In genomic region chr2:36393738-36394256, GRCh38 we compare ENCODE assay signal across 23 cellular contexts. TPM values are rescaled to one million over a fixed set of nuclear protein-coding genes. Genes with fewer than 3 reads are reported as not detected.
DNase-seq lines count a peak whose midpoint lies in the region; ATAC-seq and TF ChIP-seq lines count a peak whose summit lies in the region.
"Had no signal": no experiment of that assay in that cellular context is flagged by ENCODE, and none has a peak within 500 bp of the region (broad histone marks: within the 10 kb centered on the region; RNA-seq: fewer than 3 reads in every experiment).

No MANE protein-coding gene starts in this region.

- H4K8ac ChIP-seq in IMR-90 (ENCODE audit: low read depth in 2 of 2, low read length in 2 of 2): peak overlapping the region in 1 of 2 experiments; percentile 20; a peak in 1 of 4 replicates

- no peak overlapping the region for H4K5ac ChIP-seq in IMR-90 (ENCODE audit: low read depth, low read length)

- H2AK5ac ChIP-seq in IMR-90 (ENCODE audit: low read depth, low read length): peak overlapping the region; percentile 71; the same call in 1 of the 2 replicates

- H2AK9ac ChIP-seq in IMR-90 (replicated peaks; ENCODE audit: low read depth, low read length, poor library complexity): no peak overlapping the region

- no TSS peak for BruUV-seq in IMR-90 (replicated peaks; lab: Mats Ljungman, UMichigan)

- no peak overlapping the region for H2BK20ac ChIP-seq in IMR-90 (ENCODE audit: low read depth, low read length)

- no peak overlapping the region for H2BK120ac ChIP-seq in IMR-90 (ENCODE audit: low read depth, low read length)

- peaks cover 0 to 4% (median 4%) of the 10 kb centered on the region in 3 donors for H3K36me3 Mint-ChIP-seq in immature natural killer cell
- H3K36me3 Mint-ChIP-seq: activated naive CD4-positive, alpha-beta T cell treated with anti-CD3 and anti-CD28 coated beads, Interleukin-2, amount 50 U/mL, for 24 hours; CD4-positive, CD25-positive, alpha-beta regulatory T cell; stimulated activated effector memory CD8-positive, alpha-beta T cell treated with anti-CD3 and anti-CD28 coated beads, Interleukin-12 subunit alpha, Interleukin-12 subunit beta, amount 100 ng/mL, for 72 hours had no signal

- no peak overlapping the region for H2AFZ ChIP-seq in IMR-90 (replicated peaks; ENCODE audit: low read length, poor library complexity)
- H2AFZ ChIP-seq in osteoblast (ENCODE audit: low read length): no peak overlapping the region

- no peak for TF ChIP-seq CTCF in IMR-90 (conservative IDR thresholded peaks at IDR 0.05; ENCODE audit: low read depth, low read length)
- no peak for TF ChIP-seq CTCF in osteoblast (IDR thresholded peaks at IDR 0.05; ENCODE audit: extremely low read depth, low read depth, low read length)

- WGBS in IMR-90 (ENCODE audit: extremely low coverage in 2 of 2, insufficient read length in 1 of 2), 2 experiments: 90% methylated on average over 4 of the region's 4 CpGs; no CpG with 5 or more reads in 1 of the 2 experiments

- H3K4me3 ChIP-seq in IMR-90 (ENCODE audit: insufficient read depth, low read depth, low read length) (no peak overlapping the region), osteoblast (ENCODE audit: insufficient read depth, low read length) (no peak overlapping the region)
- H3K4me3 ChIP-seq: cardiac muscle cell, dorsolateral prefrontal cortex, pancreas, spleen had no signal

- DNase-seq in EH (ENCODE audit: low read depth) (peak; percentile 59), IMR-90 (no peak), dermis blood vessel endothelial cell (peak; percentile 66), osteoblast (ENCODE audit: insufficient read length, low spot score, missing footprints) (no peak), immature natural killer cell (no peak)
- DNase-seq in activated T-cell treated with anti-CD3 and anti-CD28 coated beads, Interleukin-2, amount 50 U/mL, for 1 hour: no peak
- DNase-seq: CD4-positive, CD25-positive, alpha-beta regulatory T cell; dorsolateral prefrontal cortex; GOT3; Kasumi-1; NCI-H1092; NCI-H187 treated with DMSO at 0.1 percent for 48 hours; NCI-H2227 treated with DMSO at 0.1 percent for 48 hours; NCI-H69; pancreas; spleen; stimulated activated CD4-positive, alpha-beta T cell treated with anti-CD3 and anti-CD28 coated beads, Interleukin-2, amount 100 ng/mL, for 48 hours; substantia nigra; WERI-Rb-1 had no signal

- peak overlapping the region; percentile 22 for H3K23ac ChIP-seq in IMR-90 (ENCODE audit: low read depth, low read length)

- H3K27ac ChIP-seq in IMR-90 (ENCODE audit: insufficient read depth, low read length) (peak overlapping the region; percentile 18; the same call in 1 of the 2 replicates), osteoblast (ENCODE audit: low read depth, low read length) (peak overlapping the region; percentile 18)
- H3K27ac ChIP-seq: cardiac muscle cell, dorsolateral prefrontal cortex, pancreas, spleen, WERI-Rb-1 had no signal

- intact Hi-C loops in IMR-90 (cut with micrococcal nuclease): no loop called here

- no peak overlapping the region for H4K91ac ChIP-seq in IMR-90 (ENCODE audit: insufficient read depth, low read depth, low read length)

- H3K79me2 ChIP-seq in osteoblast (ENCODE audit: insufficient read depth, low read length): peaks cover 97% of the 10 kb centered on the region

- no peak for TF ChIP-seq RAD21 in IMR-90 (IDR thresholded peaks at IDR 0.05; ENCODE audit: low read length)

- H3K9me3 Mint-ChIP-seq in immature natural killer cell: no peaks in the 10 kb centered on the region
- H3K9me3 Mint-ChIP-seq: activated naive CD4-positive, alpha-beta T cell treated with anti-CD3 and anti-CD28 coated beads, Interleukin-2, amount 50 U/mL, for 24 hours; CD4-positive, CD25-positive, alpha-beta regulatory T cell; stimulated activated effector memory CD8-positive, alpha-beta T cell treated with anti-CD3 and anti-CD28 coated beads, Interleukin-12 subunit alpha, Interleukin-12 subunit beta, amount 100 ng/mL, for 72 hours had no signal

- H4K20me1 ChIP-seq in IMR-90 (ENCODE audit: insufficient read depth, low read length) (peaks cover 69% of the 10 kb centered on the region), osteoblast (ENCODE audit: insufficient read depth, low read length) (peaks cover 62% of the 10 kb centered on the region)

- CTCF ChIA-PET in IMR-90 (lab: Yijun Ruan, JAX): no interaction called here

- H3K14ac ChIP-seq in IMR-90 (replicated peaks; ENCODE audit: low read depth, low read length): peak overlapping the region; percentile 12; the same call in 1 of the 2 replicates

- H3K4ac ChIP-seq in IMR-90 (ENCODE audit: low read depth, low read length): no peak overlapping the region; the same call in 1 of the 2 replicates

- TF ChIP-seq POLR2A in IMR-90 (IDR thresholded peaks at IDR 0.05; ENCODE audit: low read depth, low read length): no peak

- H3K4me1 ChIP-seq in IMR-90 (ENCODE audit: control insufficient read depth, insufficient read depth, low read length): peaks cover 27% of the 10 kb centered on the region
- peaks cover 51% of the 10 kb centered on the region for H3K4me1 ChIP-seq in osteoblast (ENCODE audit: insufficient read depth, low read length)
- H3K4me1 ChIP-seq: pancreas had no signal

- no peak overlapping the region for H3K4me2 ChIP-seq in IMR-90 (ENCODE audit: low read depth, low read length)
- no peak overlapping the region for H3K4me2 ChIP-seq in osteoblast (ENCODE audit: insufficient read depth, low read length)

- dilution Hi-C loops in IMR-90 (cut with HindIII; ENCODE audit: low sequenced_read_pairs, unreplicated experiment): no loop called here

- no peak overlapping the region; the same call in 1 of the 2 replicates for H3K56ac ChIP-seq in IMR-90 (ENCODE audit: extremely low read depth, insufficient read depth, low read length)

- no peak overlapping the region for H3K18ac ChIP-seq in IMR-90 (ENCODE audit: low read depth, low read length)

- no peak overlapping the region for H3K27ac Mint-ChIP-seq in immature natural killer cell
- H3K27ac Mint-ChIP-seq: activated naive CD4-positive, alpha-beta T cell treated with anti-CD3 and anti-CD28 coated beads, Interleukin-2, amount 50 U/mL, for 24 hours; stimulated activated effector memory CD8-positive, alpha-beta T cell treated with anti-CD3 and anti-CD28 coated beads, Interleukin-12 subunit alpha, Interleukin-12 subunit beta, amount 100 ng/mL, for 72 hours had no signal

- peaks cover 18 to 62% of the 10 kb centered on the region in 2 experiments for H3K79me1 ChIP-seq in IMR-90 (ENCODE audit: low read depth in 1 of 2, low read length in 2 of 2)

- H3K36me3 ChIP-seq in IMR-90 (ENCODE audit: control insufficient read depth, insufficient read depth, low read length): peaks cover 11% of the 10 kb centered on the region
- H3K36me3 ChIP-seq in osteoblast (ENCODE audit: insufficient read depth, low read length): peaks cover 58% of the 10 kb centered on the region
- H3K36me3 ChIP-seq: cardiac muscle cell, pancreas, WERI-Rb-1 had no signal

- H3K9me3 ChIP-seq in IMR-90 (ENCODE audit: control insufficient read depth, insufficient read depth, low read length) (no peaks in the 10 kb centered on the region), osteoblast (ENCODE audit: low read depth, low read length) (no peaks in the 10 kb centered on the region)
- H3K9me3 ChIP-seq: pancreas, spleen had no signal

- no peak overlapping the region for H2BK15ac ChIP-seq in IMR-90 (ENCODE audit: low read depth, low read length)

- POLR2A ChIA-PET in IMR-90 (lab: Charles Lee; ENCODE audit: unreplicated experiment): no interaction called here

- H3K9ac ChIP-seq in IMR-90 (ENCODE audit: low read depth, low read length): no peak overlapping the region

- ATAC-seq in IMR-90 (ENCODE audit: low read depth) (no peak), GM19023 (IDR thresholded peaks at IDR 0.05; ENCODE audit: unreplicated experiment) (no peak)
- ATAC-seq: pancreas; stimulated activated effector memory CD8-positive, alpha-beta T cell treated with anti-CD3 and anti-CD28 coated beads, Interleukin-12 subunit alpha, Interleukin-12 subunit beta, amount 100 ng/mL, for 72 hours had no signal

- no peak overlapping the region for H3K4me3 Mint-ChIP-seq in immature natural killer cell
- H3K4me3 Mint-ChIP-seq: activated naive CD4-positive, alpha-beta T cell treated with anti-CD3 and anti-CD28 coated beads, Interleukin-2, amount 50 U/mL, for 24 hours; CD4-positive, CD25-positive, alpha-beta regulatory T cell; stimulated activated effector memory CD8-positive, alpha-beta T cell treated with anti-CD3 and anti-CD28 coated beads, Interleukin-12 subunit alpha, Interleukin-12 subunit beta, amount 100 ng/mL, for 72 hours had no signal

- H3K9me1 ChIP-seq in IMR-90 (ENCODE audit: insufficient read depth, low read length): peaks cover 33% of the 10 kb centered on the region

- no peaks in the 10 kb centered on the region for H3K27me3 Mint-ChIP-seq in immature natural killer cell (ENCODE audit: low read depth in 3 of 3)
- H3K27me3 Mint-ChIP-seq: CD4-positive, CD25-positive, alpha-beta regulatory T cell had no signal

- H3K4me1 Mint-ChIP-seq in immature natural killer cell: no peaks in the 10 kb centered on the region
- H3K4me1 Mint-ChIP-seq: activated naive CD4-positive, alpha-beta T cell treated with anti-CD3 and anti-CD28 coated beads, Interleukin-2, amount 50 U/mL, for 24 hours; CD4-positive, CD25-positive, alpha-beta regulatory T cell had no signal

- H2BK5ac ChIP-seq in IMR-90 (ENCODE audit: low read depth, low read length, poor library complexity, severe bottlenecking): peak overlapping the region; percentile 18

- H3K27me3 ChIP-seq in IMR-90 (ENCODE audit: control insufficient read depth, insufficient read depth, low read length) (no peaks in the 10 kb centered on the region), osteoblast (ENCODE audit: insufficient read depth, low read length) (no peaks in the 10 kb centered on the region)
- H3K27me3 ChIP-seq: dorsolateral prefrontal cortex, pancreas, spleen had no signal

- in situ Hi-C loops in IMR-90 (cut with MboI; ENCODE audit: low sequenced_read_pairs): no loop called here

TF ChIP-seq in IMR-90, 13 proteins besides CTCF, POLR2A, EP300 and RAD21 (continues in another document):
- TF ChIP-seq CHD1 (IDR thresholded peaks at IDR 0.05; ENCODE audit: low read depth, low read length) (no peak), MAFK (IDR thresholded peaks at IDR 0.05; ENCODE audit: low read depth, low read length) (no peak), FOS (IDR thresholded peaks at IDR 0.05; ENCODE audit: low read depth, low read length) (no peak), BHLHE40 (IDR thresholded peaks at IDR 0.05; ENCODE audit: low read depth, low read length) (no peak), RCOR1 (IDR thresholded peaks at IDR 0.05; ENCODE audit: insufficient replicate concordance, low read length) (no peak), SMC3 (IDR thresholded peaks at IDR 0.05; ENCODE audit: low read depth, low read length) (no peak), MXI1 (IDR thresholded peaks at IDR 0.05; ENCODE audit: borderline replicate concordance, low read depth, low read length) (no peak)

RNA-seq across cellular contexts. Expression of gene CRIM1, which starts 38.2 kb away (rescaled TPM):
- total RNA-seq in IMR-90 (2012; rRNA removed) (436 and 490 TPM in 2 replicates), dermis blood vessel endothelial cell (765 and 891 TPM in 2 replicates), osteoblast (321 and 362 TPM in 2 replicates)
- polyA plus RNA-seq in IMR-90 (2012; rRNA removed) (285 and 316 TPM in 2 replicates), immature natural killer cell (1 to 10 TPM; 1.9 to 3.3 (median 3.0) TPM)
- 203 and 263 TPM in 2 replicates for polyA plus RNA-seq in IMR-90 (2012; cell fraction: cytosol; rRNA removed)
- polyA plus RNA-seq in IMR-90 (2012; cell fraction: nucleus; rRNA removed; ENCODE audit: low replicate concordance): 109 and 133 TPM in 2 replicates

Comparison
In these comparisons a context has a peak if more than half of its experiments do, and no peak if none do; other contexts are left out.
1. DNase-seq: peak in EH (single experiment) and dermis blood vessel endothelial cell (single experiment); none in IMR-90 (single experiment), osteoblast (single experiment), activated T-cell treated with anti-CD3 and anti-CD28 coated beads, Interleukin-2, amount 50 U/mL, for 1 hour (single experiment) and immature natural killer cell (0 of 3).